22 cellular contexts compared by ENCODE assay signal in genomic region chr14:43914041-43914693, GRCh38.
DNase-seq lines count a peak whose midpoint lies in the region; ATAC-seq and TF ChIP-seq lines count a peak whose summit lies in the region.
"Had no signal": no experiment of that assay in that cellular context is flagged by ENCODE, and none has a peak within 500 bp of the region (broad histone marks: within the 10 kb centered on the region; RNA-seq: fewer than 3 reads in every experiment).

No MANE protein-coding gene starts in this region.

- H2BK12ac ChIP-seq in H9 (ENCODE audit: insufficient read length, low read depth, low read length) (no peak overlapping the region), neuronal stem cell (ENCODE audit: low read length) (no peak overlapping the region)

- no peak overlapping the region for H3K4ac ChIP-seq in H9 (ENCODE audit: low read depth, low read length)
- H3K4ac ChIP-seq in neuronal stem cell (ENCODE audit: low read length), result no peak overlapping the region

- no CpG with 5 or more reads among the region's 4 CpGs for WGBS in H9 (ENCODE audit: extremely low coverage, insufficient read length, low lambda C conversion rate)
- WGBS in heart right ventricle, 2 donors, result 52 to 60% methylated on average over 4 of the region's 4 CpGs
- 78 to 95% methylated on average over 4 of the region's 4 CpGs for WGBS in sigmoid colon, 2 donors
- WGBS in neuronal stem cell (ENCODE audit: extremely low coverage in 2 of 2, insufficient read length in 2 of 2, insufficient replicate concordance in 1 of 2), 2 donors, result no CpG with 5 or more reads among the region's 4 CpGs

- H2BK120ac ChIP-seq in H9 (ENCODE audit: low read depth, low read length, poor library complexity, severe bottlenecking) (no peak overlapping the region), neuronal stem cell (ENCODE audit: low read depth, low read length) (no peak overlapping the region)

- H3K27me3 ChIP-seq in H9 (ENCODE audit: insufficient read depth, low read length) (no peaks in the 10 kb centered on the region), Karpas-422 (ENCODE audit: low read length) (no peaks in the 10 kb centered on the region), heart right ventricle (no peaks in the 10 kb centered on the region), sigmoid colon (no peaks in the 10 kb centered on the region), neuronal stem cell (ENCODE audit: control insufficient read depth in 3 of 3, insufficient read depth in 3 of 3, low read depth in 1 of 3, low read length in 3 of 3) (peaks cover 0 to 2% (median 0%) of the 10 kb centered on the region in 3 experiments)
- H3K27me3 ChIP-seq: SJSA1 had no signal

- TF ChIP-seq CTCF in H9 (conservative IDR thresholded peaks at IDR 0.05) (no peak), heart right ventricle (IDR thresholded peaks at IDR 0.05) (no peak), sigmoid colon (IDR thresholded peaks at IDR 0.05) (no peak)

- no peak overlapping the region for H3K23ac ChIP-seq in H9 (ENCODE audit: insufficient read length, low read depth, low read length)
- H3K23ac ChIP-seq in neuronal stem cell (ENCODE audit: low read depth, low read length, poor library complexity), result no peak overlapping the region

- peak in 7 of 8 donors; percentile 38 to 97 (median 91) for ATAC-seq in heart right ventricle
- ATAC-seq: CD8-positive, alpha-beta T cell; GM12878; HCT116; PC-3 had no signal

- peak overlapping the region; percentile 17 for H4K5ac ChIP-seq in H9 (ENCODE audit: insufficient read length, low read depth, low read length)

- H3K9me3 ChIP-seq in H9 (ENCODE audit: control insufficient read depth, low read depth, low read length), result no peaks in the 10 kb centered on the region
- H3K9me3 ChIP-seq in Karpas-422 (ENCODE audit: low read length), result peaks cover 8% of the 10 kb centered on the region
- H3K9me3 ChIP-seq in heart right ventricle, result peaks cover 0 to 8% (median 0%) of the 10 kb centered on the region in 11 donors
- H3K9me3 ChIP-seq in sigmoid colon, result no peaks in the 10 kb centered on the region
- no peaks in the 10 kb centered on the region for H3K9me3 ChIP-seq in neuronal stem cell (replicated peaks in 1 of 2; ENCODE audit: control insufficient read depth in 2 of 2, insufficient read depth in 1 of 2, low read depth in 1 of 2, low read length in 2 of 2)
- H3K9me3 ChIP-seq: Caco-2, SJSA1 had no signal

- TF ChIP-seq EP300 in sigmoid colon (IDR thresholded peaks at IDR 0.05), result no peak

- H3K27me3 Mint-ChIP-seq in H9 (ENCODE audit: low read depth), result no peaks in the 10 kb centered on the region
- H3K27me3 Mint-ChIP-seq: B cell had no signal

- H3K27ac ChIP-seq in H9 (ENCODE audit: insufficient read length, low read depth, low read length), result no peak overlapping the region
- no peak overlapping the region for H3K27ac ChIP-seq in Karpas-422 (ENCODE audit: low read length)
- H3K27ac ChIP-seq in heart right ventricle, result peak overlapping the region in 2 of 10 donors; percentile 44 to 45
- H3K27ac ChIP-seq in sigmoid colon, result no peak overlapping the region
- no peak overlapping the region for H3K27ac ChIP-seq in neuronal stem cell (replicated peaks; ENCODE audit: low read length)
- H3K27ac ChIP-seq: C4-2B, SJSA1 had no signal

- H3K9me3 Mint-ChIP-seq in H9, result peaks cover 0 to 1% of the 10 kb centered on the region in 2 experiments; a peak in 3 of 5 replicates

- intact Hi-C loops in heart right ventricle (cut with DNase I) (no loop called here), posterior vena cava (cut with DNase I) (no loop called here), sigmoid colon (cut with DNase I) (no loop called here)

- H2BK20ac ChIP-seq in H9 (ENCODE audit: low read depth, low read length, poor library complexity, severe bottlenecking), result no peak overlapping the region

- H3K9me2 ChIP-seq in Karpas-422 (replicated peaks; ENCODE audit: insufficient read depth, low read length), result no peaks in the 10 kb centered on the region

- H3T11ph ChIP-seq in H9 (ENCODE audit: low read length), result no peak overlapping the region

- H2AFZ ChIP-seq in H9 (ENCODE audit: low read length), result no peak overlapping the region
- H2AFZ ChIP-seq in Karpas-422 (ENCODE audit: low read length), result peak overlapping the region; percentile 37; the same call in 1 of the 2 replicates
- H2AFZ ChIP-seq in neuronal stem cell (ENCODE audit: low read length), result no peak overlapping the region

- H4K20me1 ChIP-seq in H9 (ENCODE audit: control insufficient read depth, insufficient read depth, insufficient read length) (no peaks in the 10 kb centered on the region), Karpas-422 (ENCODE audit: insufficient read depth, low read depth, low read length) (no peaks in the 10 kb centered on the region)

- no peaks in the 10 kb centered on the region for H3K4me1 ChIP-seq in H9 (ENCODE audit: insufficient read depth, low read length)
- peaks cover 5% of the 10 kb centered on the region for H3K4me1 ChIP-seq in Karpas-422 (ENCODE audit: low read length)
- no peaks in the 10 kb centered on the region for H3K4me1 ChIP-seq in heart right ventricle
- no peaks in the 10 kb centered on the region for H3K4me1 ChIP-seq in sigmoid colon
- H3K4me1 ChIP-seq in neuronal stem cell (ENCODE audit: control insufficient read depth in 2 of 2, insufficient read depth in 1 of 2, low read depth in 1 of 2, low read length in 2 of 2), result no peaks in the 10 kb centered on the region
- H3K4me1 ChIP-seq: Caco-2, SJSA1 had no signal

- H2BK5ac ChIP-seq in H9 (ENCODE audit: insufficient read length, low read length) (no peak overlapping the region), neuronal stem cell (ENCODE audit: low read length) (no peak overlapping the region)

- H3K4me1 Mint-ChIP-seq in H9, result no peaks in the 10 kb centered on the region
- H3K4me1 Mint-ChIP-seq: B cell had no signal

- H4K8ac ChIP-seq in H9 (replicated peaks; ENCODE audit: insufficient read length, low read depth, low read length) (no peak overlapping the region), neuronal stem cell (ENCODE audit: low read depth, low read length) (no peak overlapping the region)

- no peaks in the 10 kb centered on the region for H3K79me1 ChIP-seq in H9 (ENCODE audit: insufficient read depth, low read depth, low read length, poor library complexity, severe bottlenecking)
- H3K79me1 ChIP-seq in neuronal stem cell (ENCODE audit: low read depth, low read length), result no peaks in the 10 kb centered on the region

- H3K9ac ChIP-seq in H9 (ENCODE audit: extremely low read depth, insufficient read length, low read length) (no peak overlapping the region), Karpas-422 (ENCODE audit: low read length) (no peak overlapping the region), neuronal stem cell (ENCODE audit: low read depth, low read length, poor library complexity) (no peak overlapping the region)

- H3K14ac ChIP-seq in H9 (ENCODE audit: insufficient read depth, low read length) (no peak overlapping the region), neuronal stem cell (ENCODE audit: low read length) (no peak overlapping the region)

- no peak overlapping the region for H4K91ac ChIP-seq in H9 (ENCODE audit: insufficient read length, low read depth, low read length)
- H4K91ac ChIP-seq in neuronal stem cell (ENCODE audit: low read depth, low read length, poor library complexity), result no peak overlapping the region

- H2AK5ac ChIP-seq in H9 (ENCODE audit: insufficient read length, low read length) (no peak overlapping the region), neuronal stem cell (ENCODE audit: low read depth, low read length) (no peak overlapping the region)

- no peak overlapping the region for H2BK15ac ChIP-seq in H9 (ENCODE audit: low read depth, low read length)
- H2BK15ac ChIP-seq in neuronal stem cell (ENCODE audit: low read length), result no peak overlapping the region

- H3K18ac ChIP-seq in H9 (ENCODE audit: insufficient read length, low read depth, low read length), result no peak overlapping the region
- no peak overlapping the region for H3K18ac ChIP-seq in neuronal stem cell (ENCODE audit: low read length)

- DNase-seq in H9 (no peak), Karpas-422 (no peak), heart right ventricle (peak; percentile 20 to 42), posterior vena cava (ENCODE audit: low spot score) (peak; percentile 64), sigmoid colon (no peak), neuronal stem cell (ENCODE audit: low spot score) (no peak), NCI-H1048 (lab: John Stamatoyannopoulos, UW) (no peak)
- DNase-seq: Caco-2; CD8-positive, alpha-beta T cell; GOT3; MV-4-11; NCI-H2029; NCI-H446 treated with DMSO at 0.1 percent for 48 hours; NCI-H526; NCI-H82; NK-92 treated with Interleukin-12 subunit alpha and Interleukin-12 subunit beta, amount 100 ng/mL, for 24 hours; PC-3 had no signal

- H3K4me3 ChIP-seq in Karpas-422 (ENCODE audit: low read length), result no peak overlapping the region
- no peak overlapping the region for H3K4me3 ChIP-seq in heart right ventricle
- no peak overlapping the region for H3K4me3 ChIP-seq in sigmoid colon
- H3K4me3 ChIP-seq in neuronal stem cell (ENCODE audit: low read length in 2 of 2), result no peak overlapping the region
- H3K4me3 ChIP-seq: GM12878, SJSA1 had no signal

- H3K36me3 ChIP-seq in Karpas-422 (ENCODE audit: insufficient read depth, low read length), result no peaks in the 10 kb centered on the region
- H3K36me3 ChIP-seq in heart right ventricle, result no peaks in the 10 kb centered on the region
- H3K36me3 ChIP-seq in sigmoid colon, result no peaks in the 10 kb centered on the region
- H3K36me3 ChIP-seq in neuronal stem cell (replicated peaks in 1 of 2; ENCODE audit: control insufficient read depth in 2 of 2, insufficient read depth in 2 of 2, low read length in 2 of 2), result no peaks in the 10 kb centered on the region
- H3K36me3 ChIP-seq: SJSA1 had no signal

- H3K23me2 ChIP-seq in H9 (ENCODE audit: insufficient read length, low read depth, low read length, poor library complexity, severe bottlenecking), result no peaks in the 10 kb centered on the region

- H3K4me2 ChIP-seq in H9 (ENCODE audit: insufficient read depth, insufficient read length, low read length) (no peak overlapping the region), Karpas-422 (ENCODE audit: low read depth, low read length, poor library complexity, severe bottlenecking) (no peak overlapping the region), neuronal stem cell (ENCODE audit: insufficient read depth, low read length, poor library complexity, severe bottlenecking) (no peak overlapping the region)

- H3K56ac ChIP-seq in H9 (ENCODE audit: insufficient read length, low read depth, low read length), result no peak overlapping the region

- no peak overlapping the region for H3K27ac Mint-ChIP-seq in H9
- H3K27ac Mint-ChIP-seq: B cell; CD8-positive, alpha-beta T cell had no signal

- no peak for TF ChIP-seq POLR2A in sigmoid colon (IDR thresholded peaks at IDR 0.05)

- no peaks in the 10 kb centered on the region for H3K36me3 Mint-ChIP-seq in H9 (ENCODE audit: insufficient read depth in 1 of 3, low read depth in 3 of 3)
- H3K36me3 Mint-ChIP-seq: CD8-positive, alpha-beta T cell had no signal

- no peak overlapping the region for H3K4me3 Mint-ChIP-seq in H9
- H3K4me3 Mint-ChIP-seq: B cell; CD8-positive, alpha-beta T cell had no signal

- no peaks in the 10 kb centered on the region for H3K79me2 ChIP-seq in H9 (ENCODE audit: insufficient read depth, low read length)
- no peaks in the 10 kb centered on the region for H3K79me2 ChIP-seq in Karpas-422 (ENCODE audit: low read length)

Comparison
In these comparisons a context has a peak if more than half of its experiments do, and no peak if none do; other contexts are left out.
1. DNase-seq: peak in heart right ventricle (2 of 2) and posterior vena cava (single experiment); none in H9 (single experiment), Karpas-422 (single experiment), sigmoid colon (single experiment), neuronal stem cell (single experiment) and NCI-H1048 (single experiment).